ENCODE assay signal across 11 cellular contexts in genomic region chr12:572532-572899, GRCh38.
DNase-seq lines count a peak whose midpoint lies in the region; ATAC-seq and TF ChIP-seq lines count a peak whose summit lies in the region.
"Had no signal": no experiment of that assay in that cellular context is flagged by ENCODE, and none has a peak within 500 bp of the region (broad histone marks: within the 10 kb centered on the region; RNA-seq: fewer than 3 reads in every experiment).

No MANE protein-coding gene starts in this region.

- no peak for DNase-seq in activated CD4-positive, CD25-positive, alpha-beta regulatory T cell (lab: John Stamatoyannopoulos, UW)
- DNase-seq in RPMI7951 (ENCODE audit: low read depth) = peak; percentile 18
- no peak for DNase-seq in esophagus muscularis mucosa (ENCODE audit: extremely low spot score)
- no peak for DNase-seq in stimulated activated effector memory CD8-positive, alpha-beta T cell treated with anti-CD3 and anti-CD28 coated beads, Interleukin-12 subunit alpha, Interleukin-12 subunit beta, amount 100 ng/mL, for 72 hours (ENCODE audit: low spot score in 2 of 2)
- no peak for DNase-seq in NOMO-1 treated with dmso at 0.1 percent for 144 hours (lab: John Stamatoyannopoulos, UW; ENCODE audit: unreplicated experiment)
- no peak for DNase-seq in CD8-positive, alpha-beta T cell
- DNase-seq: mesendoderm, NCI-H446 had no signal

- H3K27me3 ChIP-seq in esophagus muscularis mucosa = no peaks in the 10 kb centered on the region
- no peaks in the 10 kb centered on the region for H3K27me3 ChIP-seq in CD8-positive, alpha-beta T cell (ENCODE audit: insufficient read depth, low read length)

- no peaks in the 10 kb centered on the region for H3K9me3 ChIP-seq in esophagus muscularis mucosa
- H3K9me3 ChIP-seq in CD8-positive, alpha-beta T cell (ENCODE audit: low read length) = no peaks in the 10 kb centered on the region

- H3K27me3 Mint-ChIP-seq in CD8-positive, alpha-beta T cell (ENCODE audit: low read depth) = no peaks in the 10 kb centered on the region
- H3K27me3 Mint-ChIP-seq: activated naive CD4-positive, alpha-beta T cell treated with anti-CD3 and anti-CD28 coated beads, Interleukin-2, amount 50 U/mL, for 24 hours had no signal

- WGBS in esophagus muscularis mucosa = 86% methylated on average over 3 of the region's 3 CpGs

- no peaks in the 10 kb centered on the region for H3K36me3 Mint-ChIP-seq in stimulated activated effector memory CD8-positive, alpha-beta T cell treated with anti-CD3 and anti-CD28 coated beads, Interleukin-12 subunit alpha, Interleukin-12 subunit beta, amount 100 ng/mL, for 72 hours
- no peaks in the 10 kb centered on the region for H3K36me3 Mint-ChIP-seq in CD8-positive, alpha-beta T cell
- H3K36me3 Mint-ChIP-seq: activated naive CD4-positive, alpha-beta T cell treated with anti-CD3 and anti-CD28 coated beads, Interleukin-2, amount 50 U/mL, for 24 hours had no signal

- H3K9me3 Mint-ChIP-seq in stimulated activated effector memory CD8-positive, alpha-beta T cell treated with anti-CD3 and anti-CD28 coated beads, Interleukin-12 subunit alpha, Interleukin-12 subunit beta, amount 100 ng/mL, for 72 hours = no peaks in the 10 kb centered on the region
- H3K9me3 Mint-ChIP-seq in CD8-positive, alpha-beta T cell = no peaks in the 10 kb centered on the region
- H3K9me3 Mint-ChIP-seq: activated naive CD4-positive, alpha-beta T cell treated with anti-CD3 and anti-CD28 coated beads, Interleukin-2, amount 50 U/mL, for 24 hours had no signal

- H3K4me3 Mint-ChIP-seq in stimulated activated effector memory CD8-positive, alpha-beta T cell treated with anti-CD3 and anti-CD28 coated beads, Interleukin-12 subunit alpha, Interleukin-12 subunit beta, amount 100 ng/mL, for 72 hours = no peak overlapping the region
- no peak overlapping the region for H3K4me3 Mint-ChIP-seq in CD8-positive, alpha-beta T cell
- H3K4me3 Mint-ChIP-seq: activated naive CD4-positive, alpha-beta T cell treated with anti-CD3 and anti-CD28 coated beads, Interleukin-2, amount 50 U/mL, for 24 hours had no signal

- peaks cover 47 to 57% (median 56%) of the 10 kb centered on the region in 4 donors for H3K4me1 ChIP-seq in esophagus muscularis mucosa
- H3K4me1 ChIP-seq in CD8-positive, alpha-beta T cell (ENCODE audit: insufficient read depth, low read length) = peaks cover 25% of the 10 kb centered on the region

- TF ChIP-seq EP300 in esophagus muscularis mucosa (IDR thresholded peaks at IDR 0.05) = no peak

- intact Hi-C loops in esophagus muscularis mucosa (cut with DNase I) = no loop called here
- intact Hi-C loops in CD8-positive, alpha-beta T cell (cut with DNase I, micrococcal nuclease) = no loop called here

- H3K36me3 ChIP-seq in esophagus muscularis mucosa = no peaks in the 10 kb centered on the region
- no peaks in the 10 kb centered on the region for H3K36me3 ChIP-seq in CD8-positive, alpha-beta T cell (ENCODE audit: insufficient read depth, low read length)

- no peak overlapping the region for H3K4me3 ChIP-seq in esophagus muscularis mucosa
- H3K4me3 ChIP-seq in CD8-positive, alpha-beta T cell (ENCODE audit: low read depth, low read length) = no peak overlapping the region

- H3K27ac ChIP-seq in esophagus muscularis mucosa (replicated peaks in 1 of 4) = peak overlapping the region; percentile 89 to 96 (median 96)
- no peak overlapping the region for H3K27ac ChIP-seq in CD8-positive, alpha-beta T cell (ENCODE audit: low read depth, low read length)

- no peak for TF ChIP-seq CTCF in esophagus muscularis mucosa (IDR thresholded peaks at IDR 0.05)
- no peak for TF ChIP-seq CTCF in CD8-positive, alpha-beta T cell (IDR thresholded peaks at IDR 0.05)

- peaks cover 55% of the 10 kb centered on the region for H3K4me1 Mint-ChIP-seq in stimulated activated effector memory CD8-positive, alpha-beta T cell treated with anti-CD3 and anti-CD28 coated beads, Interleukin-12 subunit alpha, Interleukin-12 subunit beta, amount 100 ng/mL, for 72 hours
- H3K4me1 Mint-ChIP-seq in CD8-positive, alpha-beta T cell (ENCODE audit: low read depth) = peaks cover 31% of the 10 kb centered on the region

- ATAC-seq in activated CD4-positive, CD25-positive, alpha-beta regulatory T cell treated with anti-CD3 and anti-CD28 coated beads, Interleukin-2, amount 50 U/mL, for 24 hours = peak; percentile 57 to 79
- peak; percentile 67 for ATAC-seq in stimulated activated effector memory CD8-positive, alpha-beta T cell treated with anti-CD3 and anti-CD28 coated beads, Interleukin-12 subunit alpha, Interleukin-12 subunit beta, amount 100 ng/mL, for 72 hours
- no peak for ATAC-seq in CD8-positive, alpha-beta T cell
- no peak for ATAC-seq in HG03108 (IDR thresholded peaks at IDR 0.05; ENCODE audit: unreplicated experiment)

- peak overlapping the region; percentile 74 for H3K27ac Mint-ChIP-seq in stimulated activated effector memory CD8-positive, alpha-beta T cell treated with anti-CD3 and anti-CD28 coated beads, Interleukin-12 subunit alpha, Interleukin-12 subunit beta, amount 100 ng/mL, for 72 hours
- no peak overlapping the region for H3K27ac Mint-ChIP-seq in CD8-positive, alpha-beta T cell

- POLR2A ChIA-PET in CD8-positive, alpha-beta T cell (lab: Charles Lee) = no interaction called here

- CTCF ChIA-PET in CD8-positive, alpha-beta T cell (lab: Charles Lee) = interaction anchor here (0.9 to 11.4 kb wide), 4 partner anchors 8 to 243 kb away, joined by 3 to 107 read pairs (median 23); partner anchors contain the start of gene WNK1

- no peak for TF ChIP-seq POLR2A in esophagus muscularis mucosa (IDR thresholded peaks at IDR 0.05; ENCODE audit: low read depth)

Comparison
In these comparisons a context has a peak if more than half of its experiments do, and no peak if none do; other contexts are left out.
1. ATAC-seq: peak in activated CD4-positive, CD25-positive, alpha-beta regulatory T cell treated with anti-CD3 and anti-CD28 coated beads, Interleukin-2, amount 50 U/mL, for 24 hours (2 of 2) and stimulated activated effector memory CD8-positive, alpha-beta T cell treated with anti-CD3 and anti-CD28 coated beads, Interleukin-12 subunit alpha, Interleukin-12 subunit beta, amount 100 ng/mL, for 72 hours (single experiment); none in CD8-positive, alpha-beta T cell (single experiment) and HG03108 (single experiment).